8 cellular contexts compared by ENCODE assay signal in genomic region chr2:60554649-60555065, GRCh38. TPM values are rescaled to one million over a fixed set of nuclear protein-coding genes. Genes with fewer than 3 reads are reported as not detected.
DNase-seq lines count a peak whose midpoint lies in the region; ATAC-seq and TF ChIP-seq lines count a peak whose summit lies in the region.

No MANE protein-coding gene starts in this region.

- H4K20me1 ChIP-seq in BLaER1, result no peaks in the 10 kb centered on the region

- H3K27ac ChIP-seq in BLaER1 (peak overlapping the region; percentile 86), SJSA1 (no peak overlapping the region), ovary (no peak overlapping the region)

- TF ChIP-seq POLR2A in ovary (IDR thresholded peaks at IDR 0.05), result no peak

- H3K4me2 ChIP-seq in BLaER1, result peak overlapping the region; percentile 75

- H3K27me3 ChIP-seq in BLaER1 (no peaks in the 10 kb centered on the region), SJSA1 (replicated peaks) (peaks cover 81% of the 10 kb centered on the region), ovary (no peaks in the 10 kb centered on the region)

- H3K4me3 ChIP-seq in BLaER1 (peak overlapping the region; percentile 94), SJSA1 (peak overlapping the region; percentile 40), fibroblast of pulmonary artery (replicated peaks; ENCODE audit: low read depth, low read length) (peak overlapping the region; percentile 72), ovary (peak overlapping the region; percentile 50)

- TF ChIP-seq EP300 in ovary (IDR thresholded peaks at IDR 0.05), result no peak

- intact Hi-C loops in ovary (cut with DNase I), result no loop called here

- DNase-seq in SJSA1 (ENCODE audit: low read depth in 1 of 2, low spot score in 2 of 2) (peak in 1 of 2 experiments; percentile 61), fibroblast of pulmonary artery (ENCODE audit: low read depth) (no peak), ovary (peak in 2 of 5 donors; percentile 20 to 32), UCSD-AML1 (lab: John Stamatoyannopoulos, UW; ENCODE audit: unreplicated experiment) (no peak), AML-193 (lab: John Stamatoyannopoulos, UW) (no peak)
- no peak for DNase-seq in stimulated activated CD4-positive, alpha-beta T cell treated with anti-CD3 and anti-CD28 coated beads, Interleukin-2, amount 100 ng/mL, for 24 hours

- ATAC-seq in GM21723 (IDR thresholded peaks at IDR 0.05; ENCODE audit: unreplicated experiment), result peak; percentile 2

- H3K9ac ChIP-seq in BLaER1, result peak overlapping the region; percentile 87

- H3K36me3 ChIP-seq in BLaER1 (no peaks in the 10 kb centered on the region), SJSA1 (no peaks in the 10 kb centered on the region), ovary (no peaks in the 10 kb centered on the region)

- WGBS in ovary, 3 donors, result 0 to 1% (median 0%) methylated on average over 28 of the region's 28 CpGs

- H3K9me3 ChIP-seq in BLaER1 (no peaks in the 10 kb centered on the region), SJSA1 (replicated peaks) (no peaks in the 10 kb centered on the region), ovary (peaks cover 0 to 3% of the 10 kb centered on the region in 2 donors)

- H3K4me1 ChIP-seq in BLaER1, result peaks cover 25% of the 10 kb centered on the region
- peaks cover 32% of the 10 kb centered on the region for H3K4me1 ChIP-seq in SJSA1 (replicated peaks)
- H3K4me1 ChIP-seq in ovary (ENCODE audit: insufficient read depth), result peaks cover 4% of the 10 kb centered on the region

- TF ChIP-seq CTCF in fibroblast of pulmonary artery (IDR thresholded peaks at IDR 0.05; ENCODE audit: low read length, missing control alignments), result no peak
- TF ChIP-seq CTCF in ovary (IDR thresholded peaks at IDR 0.05), result no peak

RNA-seq across cellular contexts. Expression of gene BCL11A, which starts 1.2 kb away (rescaled TPM):
- 0.03 and 0.13 TPM in 2 replicates for total RNA-seq in SJSA1 (2014; rRNA removed; shearing (Covaris generic))
- 1 to 10 TPM in 6 of 7 donors, not detected in 1; 2.1 to 5.7 (median 3.6) TPM for total RNA-seq in ovary
- polyA plus RNA-seq in ovary, result 1 to 10 TPM in 1 of 2 donors, under 1 TPM in 1; 0.81 to 2.5 TPM

Comparison
In these comparisons a context has a peak if more than half of its experiments do, and no peak if none do; other contexts are left out.
1. H3K4me3 ChIP-seq: peak in every context shown above with its lines; median percentile 94 in BLaER1; 72 in fibroblast of pulmonary artery; 50 in ovary; 40 in SJSA1.